11 cellular contexts compared by ENCODE assay signal in the genomic region with DNA sequence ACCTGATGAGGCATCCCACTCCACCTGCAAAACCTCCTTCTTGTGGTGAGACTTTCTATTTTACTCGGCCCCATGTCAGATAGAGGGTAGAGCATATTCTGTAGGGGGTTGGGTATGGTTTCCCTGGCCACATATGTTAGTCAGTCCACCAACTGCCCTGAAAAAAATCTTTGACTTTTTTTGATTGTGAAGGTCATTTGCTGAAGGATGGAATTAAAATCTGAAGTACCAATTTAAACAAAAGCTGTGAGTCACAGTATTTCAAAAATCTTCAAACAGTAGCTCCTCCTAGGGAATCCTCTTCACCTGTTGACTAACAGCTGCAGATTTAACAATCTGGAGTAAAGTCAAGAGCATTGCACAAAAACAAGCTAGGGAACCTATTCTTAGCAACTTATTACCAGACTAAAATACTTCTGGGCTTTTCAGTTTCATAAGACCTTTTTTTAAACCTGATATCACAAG. TPM values are rescaled to one million over a fixed set of nuclear protein-coding genes. Genes with fewer than 3 reads are reported as not detected.
DNase-seq lines count a peak whose midpoint lies in the region; ATAC-seq and TF ChIP-seq lines count a peak whose summit lies in the region.
"Had no signal": no experiment of that assay in that cellular context is flagged by ENCODE, and none has a peak within 500 bp of the region (broad histone marks: within the 10 kb centered on the region; RNA-seq: fewer than 3 reads in every experiment).

No MANE protein-coding gene starts in this region.

- TF ChIP-seq CTCF in GM12875 (IDR thresholded peaks at IDR 0.05; ENCODE audit: borderline replicate concordance, insufficient read depth, low read depth, low read length) (no peak), testis (IDR thresholded peaks at IDR 0.05) (no peak)

- H3K27ac Mint-ChIP-seq in CD4-positive, alpha-beta memory T cell: no peak overlapping the region

- CTCF ChIA-PET in CD4-positive, alpha-beta memory T cell (lab: Charles Lee; ENCODE audit: partially characterized antibody): no interaction called here

- no peaks in the 10 kb centered on the region for H3K36me3 Mint-ChIP-seq in CD4-positive, alpha-beta memory T cell

- H3K36me3 ChIP-seq in CD4-positive, alpha-beta memory T cell (ENCODE audit: insufficient read depth, low read length): no peaks in the 10 kb centered on the region
- no peaks in the 10 kb centered on the region for H3K36me3 ChIP-seq in testis (ENCODE audit: low read depth, missing control alignments)

- no peak overlapping the region for H3K4me3 Mint-ChIP-seq in CD4-positive, alpha-beta memory T cell

- H3K27me3 Mint-ChIP-seq in CD4-positive, alpha-beta memory T cell: peaks cover 25 to 26% of the 10 kb centered on the region in 2 donors

- H3K4me1 ChIP-seq in CD4-positive, alpha-beta memory T cell (ENCODE audit: insufficient read depth, low read length): no peaks in the 10 kb centered on the region
- H3K4me1 ChIP-seq in testis: no peaks in the 10 kb centered on the region

- H3K27me3 ChIP-seq in CD4-positive, alpha-beta memory T cell (ENCODE audit: insufficient read depth, low read length): peaks cover 5% of the 10 kb centered on the region
- no peaks in the 10 kb centered on the region for H3K27me3 ChIP-seq in testis

- peak overlapping the region; percentile 1 for H3K4me3 ChIP-seq in GM12875 (ENCODE audit: low read depth, low read length)
- H3K4me3 ChIP-seq in CD4-positive, alpha-beta memory T cell (ENCODE audit: low read length in 2 of 2): no peak overlapping the region
- no peak overlapping the region for H3K4me3 ChIP-seq in testis

- ATAC-seq in GM19035 (IDR thresholded peaks at IDR 0.05; ENCODE audit: unreplicated experiment): peak; percentile 95
- peak; percentile 83 for ATAC-seq in HG02763 (IDR thresholded peaks at IDR 0.05; ENCODE audit: unreplicated experiment)
- no peak for ATAC-seq in left colon

- POLR2A ChIA-PET in CD4-positive, alpha-beta memory T cell (lab: Charles Lee; ENCODE audit: partially characterized antibody): no interaction called here

- no peaks in the 10 kb centered on the region for H3K9me3 ChIP-seq in CD4-positive, alpha-beta memory T cell (ENCODE audit: control insufficient read depth in 1 of 2, low read length in 2 of 2)
- no peaks in the 10 kb centered on the region for H3K9me3 ChIP-seq in testis

- DNase-seq in LHCN-M2 (ENCODE audit: low read depth) (peak; percentile 94), hepatic stellate cell (ENCODE audit: low spot score) (no peak), testis (no peak), left colon (no peak)
- DNase-seq in CD4-positive, alpha-beta memory T cell: no peak
- DNase-seq: activated CD4-positive, CD25-positive, alpha-beta regulatory T cell treated with anti-CD3 and anti-CD28 coated beads, Interleukin-2, amount 50 U/mL, for 72 hours; NCI-H526 treated with DMSO at 0.1 percent for 48 hours had no signal

- intact Hi-C loops in CD4-positive, alpha-beta memory T cell (cut with micrococcal nuclease): loop anchor here (10.0 kb wide), 1 partner anchor 745 kb away; the partner anchor contains the start of gene CENPU
- intact Hi-C loops in testis (cut with DNase I; ENCODE audit: low total_unique reads) (loop anchor here (10.0 kb wide), 1 partner anchor 115 kb away; no protein-coding TSS in a partner anchor), left colon (cut with DNase I, micrococcal nuclease) (loop anchor here in 1 of 2 donors (5.0 kb wide), 1 partner anchor 113 kb away; no protein-coding TSS in a partner anchor)

- H3K27ac ChIP-seq in CD4-positive, alpha-beta memory T cell (ENCODE audit: low read depth, low read length): no peak overlapping the region
- no peak overlapping the region for H3K27ac ChIP-seq in testis

- peaks cover 0 to 2% (median 0%) of the 10 kb centered on the region in 8 donors for H3K9me3 Mint-ChIP-seq in CD4-positive, alpha-beta memory T cell

- no peak for TF ChIP-seq POLR2A in testis (IDR thresholded peaks at IDR 0.05)

- H3K4me1 Mint-ChIP-seq in CD4-positive, alpha-beta memory T cell: no peaks in the 10 kb centered on the region

- 75 to 82% methylated on average over 1 of the region's 1 CpG for WGBS in testis, 2 donors

RNA-seq across cellular contexts. Expression of gene CCDC110, which starts 8.0 kb away (rescaled TPM):
- total RNA-seq in LHCN-M2 (2014; rRNA removed): 2.7 and 4.4 TPM in 2 replicates
- polyA plus RNA-seq in LHCN-M2 (2012): 0.44 TPM
- total RNA-seq in CD4-positive, alpha-beta memory T cell: under 1 TPM; 0.19 to 0.90 TPM
- under 1 TPM in 1 of 2 donors, not detected in 1; 0.24 TPM for polyA plus RNA-seq in CD4-positive, alpha-beta memory T cell
- 10 to 100 TPM; 39.1 to 78.1 TPM for total RNA-seq in testis
- polyA plus RNA-seq in testis (ENCODE audit: insufficient read depth, low read depth, low replicate concordance): 28.1 TPM
- total RNA-seq in left colon: 1 to 10 TPM; 2.0 to 2.1 TPM
- total RNA-seq: mononuclear cell had no signal

RNA-seq across cellular contexts. Expression of gene UFSP2, which starts 53.8 kb away (rescaled TPM):
- 39.2 and 42.8 TPM in 2 replicates for total RNA-seq in LHCN-M2 (2014; rRNA removed)
- polyA plus RNA-seq in LHCN-M2 (2012): 24.1 TPM
- 10 to 100 TPM; 30.1 to 30.3 TPM for total RNA-seq in CD4-positive, alpha-beta memory T cell
- polyA plus RNA-seq in CD4-positive, alpha-beta memory T cell: 10 to 100 TPM; 43.8 to 53.8 TPM
- 10 to 100 TPM; 64.1 to 73.0 TPM for total RNA-seq in testis
- polyA plus RNA-seq in testis (ENCODE audit: insufficient read depth, low read depth, low replicate concordance): 71.3 TPM
- 10 to 100 TPM; 20.5 to 26.1 TPM for total RNA-seq in left colon

RNA-seq across cellular contexts. Expression of gene PDLIM3, which starts 55.8 kb away (rescaled TPM):
- total RNA-seq in LHCN-M2 (2014; rRNA removed) (783 and 1,256 TPM in 2 replicates), testis (10 to 100 TPM; 29.8 to 41.6 TPM), left colon (10 to 100 TPM in 1 of 2 donors, 1 to 10 TPM in 1; 4.3 to 30.8 TPM)
- polyA plus RNA-seq in LHCN-M2 (2012): 114 TPM
- total RNA-seq in CD4-positive, alpha-beta memory T cell: not detected
- not detected for polyA plus RNA-seq in CD4-positive, alpha-beta memory T cell
- polyA plus RNA-seq in testis (ENCODE audit: insufficient read depth, low read depth, low replicate concordance): 66.4 TPM

Comparison
In these comparisons a context has a peak if more than half of its experiments do, and no peak if none do; other contexts are left out.
1. RNA of gene PDLIM3, which starts 55.8 kb away (total RNA-seq): 783 to 1,256 TPM in LHCN-M2; 29.8 to 41.6 TPM in testis, 4.3 to 30.8 TPM in left colon and not detected in CD4-positive, alpha-beta memory T cell; every median in the first group is over 10 times any median in the second.